In the genomic region with DNA sequence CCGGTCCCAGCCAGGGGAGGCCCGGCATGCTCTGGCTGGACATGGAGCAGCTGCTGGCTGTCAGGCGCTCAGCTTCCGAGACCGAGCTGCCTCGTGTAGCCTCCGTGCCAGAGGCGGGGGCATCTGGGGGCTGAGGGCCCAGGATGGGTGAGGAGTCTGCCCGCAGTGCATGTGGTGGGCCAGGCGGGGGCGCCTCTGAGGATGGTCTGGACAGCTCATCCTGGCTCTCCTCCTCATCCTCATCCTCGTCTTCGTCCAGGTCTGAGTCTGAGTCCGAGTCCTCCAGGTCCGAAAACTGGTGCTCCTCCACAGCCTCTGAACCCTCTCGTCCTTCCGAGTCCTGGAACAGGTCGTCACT, we compare ENCODE assay signal across 11 cellular contexts. TPM values are rescaled to one million over a fixed set of nuclear protein-coding genes. Genes with fewer than 3 reads are reported as not detected.
DNase-seq lines count a peak whose midpoint lies in the region; ATAC-seq and TF ChIP-seq lines count a peak whose summit lies in the region.
"Had no signal": no experiment of that assay in that cellular context is flagged by ENCODE, and none has a peak within 500 bp of the region (broad histone marks: within the 10 kb centered on the region; RNA-seq: fewer than 3 reads in every experiment).

No MANE protein-coding gene starts in this region.

- CTCF ChIA-PET in Calu3 (lab: Charles Lee): interaction anchor here (1.3 kb wide), 1 partner anchor 29 kb away, joined by 3 read pairs; a partner anchor contains a TSS
- CTCF ChIA-PET in PC-3 (lab: Charles Lee): no interaction called here
- CTCF ChIA-PET in CD8-positive, alpha-beta T cell (lab: Charles Lee): interaction anchor here (1.5 to 2.0 kb wide), 2 partner anchors 38 to 660 kb away, joined by 4 read pairs; no protein-coding TSS in a partner anchor

- H3K36me3 ChIP-seq in PC-3 (ENCODE audit: low read depth, low read length) (no peaks in the 10 kb centered on the region), ascending aorta (no peaks in the 10 kb centered on the region)
- no peaks in the 10 kb centered on the region for H3K36me3 ChIP-seq in CD8-positive, alpha-beta T cell (ENCODE audit: insufficient read depth, low read length)

- no peak overlapping the region for H3K9ac ChIP-seq in PC-3 (ENCODE audit: low read length)

- H3K27me3 Mint-ChIP-seq in Calu3 (ENCODE audit: unreplicated experiment): no peaks in the 10 kb centered on the region
- no peaks in the 10 kb centered on the region for H3K27me3 Mint-ChIP-seq in CD8-positive, alpha-beta T cell (ENCODE audit: low read depth)
- H3K27me3 Mint-ChIP-seq: activated naive CD4-positive, alpha-beta T cell treated with anti-CD3 and anti-CD28 coated beads, Interleukin-2, amount 50 U/mL, for 24 hours; T-cell had no signal

- no TSS peak for BruUV-seq in Calu3 (replicated peaks; lab: Mats Ljungman, UMichigan)
- no TSS peak for BruUV-seq in PC-3 (replicated peaks; lab: Mats Ljungman, UMichigan)

- ATAC-seq in PC-3 (no peak), HG02623 (IDR thresholded peaks at IDR 0.05; ENCODE audit: unreplicated experiment) (no peak)
- ATAC-seq in CD8-positive, alpha-beta T cell: no peak
- ATAC-seq: T-cell had no signal

- H4K20me1 ChIP-seq in PC-3 (ENCODE audit: low read length): no peaks in the 10 kb centered on the region

- no peak overlapping the region for H3K27ac Mint-ChIP-seq in Calu3 (ENCODE audit: unreplicated experiment)
- no peak overlapping the region for H3K27ac Mint-ChIP-seq in CD8-positive, alpha-beta T cell
- H3K27ac Mint-ChIP-seq: T-cell had no signal

- H3K4me2 ChIP-seq in PC-3 (ENCODE audit: low read length): no peak overlapping the region

- H3K9me3 Mint-ChIP-seq in Calu3 (ENCODE audit: low read depth, unreplicated experiment): no peaks in the 10 kb centered on the region
- no peaks in the 10 kb centered on the region for H3K9me3 Mint-ChIP-seq in CD8-positive, alpha-beta T cell
- H3K9me3 Mint-ChIP-seq: activated naive CD4-positive, alpha-beta T cell treated with anti-CD3 and anti-CD28 coated beads, Interleukin-2, amount 50 U/mL, for 24 hours; T-cell had no signal

- no peaks in the 10 kb centered on the region for H3K9me2 ChIP-seq in PC-3 (replicated peaks; ENCODE audit: low read length)

- no peaks in the 10 kb centered on the region for H3K9me3 ChIP-seq in PC-3 (ENCODE audit: low read length)
- no peaks in the 10 kb centered on the region for H3K9me3 ChIP-seq in ascending aorta
- no peaks in the 10 kb centered on the region for H3K9me3 ChIP-seq in CD8-positive, alpha-beta T cell (ENCODE audit: low read length)

- H2AFZ ChIP-seq in PC-3 (ENCODE audit: low read length): no peak overlapping the region

- H3K4me3 Mint-ChIP-seq in Calu3 (ENCODE audit: low read depth, unreplicated experiment): no peak overlapping the region
- H3K4me3 Mint-ChIP-seq in CD8-positive, alpha-beta T cell: no peak overlapping the region
- H3K4me3 Mint-ChIP-seq: activated naive CD4-positive, alpha-beta T cell treated with anti-CD3 and anti-CD28 coated beads, Interleukin-2, amount 50 U/mL, for 24 hours; T-cell had no signal

- H3F3A ChIP-seq in PC-3 (ENCODE audit: low read length, unreplicated experiment): peaks cover 9% of the 10 kb centered on the region

- H3K79me2 ChIP-seq in PC-3 (ENCODE audit: low read length): no peaks in the 10 kb centered on the region

- peaks cover 26% of the 10 kb centered on the region for H3K36me3 Mint-ChIP-seq in Calu3 (ENCODE audit: insufficient read depth, unreplicated experiment)
- peaks cover 18% of the 10 kb centered on the region for H3K36me3 Mint-ChIP-seq in CD8-positive, alpha-beta T cell

- POLR2A ChIA-PET in PC-3 (lab: Charles Lee; ENCODE audit: unreplicated experiment): no interaction called here
- POLR2A ChIA-PET in CD8-positive, alpha-beta T cell (lab: Charles Lee): no interaction called here

- H3K27ac ChIP-seq in 22Rv1 (peak overlapping the region; percentile 89; the same call in 1 of the 2 replicates), PC-3 (ENCODE audit: low read length) (no peak overlapping the region), ascending aorta (no peak overlapping the region)
- no peak overlapping the region for H3K27ac ChIP-seq in CD8-positive, alpha-beta T cell (ENCODE audit: low read depth, low read length)

- intact Hi-C loops in Calu3 (cut with micrococcal nuclease; ENCODE audit: unreplicated experiment): no loop called here
- intact Hi-C loops in PC-3 (cut with micrococcal nuclease): no loop called here
- intact Hi-C loops in ascending aorta (cut with DNase I): loop anchor here (10.0 kb wide), 1 partner anchor 521 kb away; no protein-coding TSS in a partner anchor
- intact Hi-C loops in CD8-positive, alpha-beta T cell (cut with DNase I, micrococcal nuclease): no loop called here

- H3K4me3 ChIP-seq in PC-3 (ENCODE audit: low read length) (no peak overlapping the region), fibroblast of pulmonary artery (replicated peaks; ENCODE audit: low read depth, low read length) (no peak overlapping the region), ascending aorta (no peak overlapping the region)
- no peak overlapping the region for H3K4me3 ChIP-seq in CD8-positive, alpha-beta T cell (ENCODE audit: low read depth, low read length)

- H3K4me1 ChIP-seq in PC-3 (ENCODE audit: insufficient read depth, low read length) (peaks cover 33% of the 10 kb centered on the region), ascending aorta (peaks cover 3 to 7% of the 10 kb centered on the region in 2 donors)
- H3K4me1 ChIP-seq in CD8-positive, alpha-beta T cell (ENCODE audit: insufficient read depth, low read length): no peaks in the 10 kb centered on the region

- DNase-seq in Calu3 (no peak), PC-3 (no peak), fibroblast of pulmonary artery (ENCODE audit: low read depth) (no peak), ascending aorta (ENCODE audit: low spot score in 2 of 2) (no peak), AG08396 (ENCODE audit: low spot score) (no peak)
- DNase-seq in CD8-positive, alpha-beta T cell: no peak
- DNase-seq: NCI-H1694 treated with DMSO at 0.1 percent for 48 hours, T-cell had no signal

- H3K4me1 Mint-ChIP-seq in Calu3 (ENCODE audit: low read depth, unreplicated experiment): peaks cover 35% of the 10 kb centered on the region
- H3K4me1 Mint-ChIP-seq in CD8-positive, alpha-beta T cell (ENCODE audit: low read depth): peaks cover 3% of the 10 kb centered on the region

- TF ChIP-seq CTCF in 22Rv1 (IDR thresholded peaks at IDR 0.05) (peak; percentile 67), Calu3 (IDR thresholded peaks at IDR 0.05; ENCODE audit: unreplicated experiment) (peak; percentile 63), PC-3 (conservative IDR thresholded peaks at IDR 0.05; ENCODE audit: low read depth, low read length) (peak; percentile 56), fibroblast of pulmonary artery (IDR thresholded peaks at IDR 0.05; ENCODE audit: low read length, missing control alignments) (peak; percentile 25), ascending aorta (IDR thresholded peaks at IDR 0.05) (peak in 1 of 3 experiments; percentile 16)
- no peak for TF ChIP-seq CTCF in CD8-positive, alpha-beta T cell (IDR thresholded peaks at IDR 0.05)

- H3K27me3 ChIP-seq in PC-3 (ENCODE audit: low read length) (no peaks in the 10 kb centered on the region), ascending aorta (no peaks in the 10 kb centered on the region)
- no peaks in the 10 kb centered on the region for H3K27me3 ChIP-seq in CD8-positive, alpha-beta T cell (ENCODE audit: insufficient read depth, low read length)

RNA-seq across cellular contexts. Expression of a gene that starts 28.9 kb away (rescaled TPM):
- total RNA-seq in Calu3 (2022) (0.28 TPM in 1 of 2 replicates, not detected in the other), PC-3 (2014; rRNA removed) (0.36 TPM in 1 of 2 replicates, not detected in the other), ascending aorta (not detected)
- under 1 TPM; 0.43 to 0.75 TPM for total RNA-seq in CD8-positive, alpha-beta T cell
- total RNA-seq: T-cell had no signal
